Comparison of ENCODE assay signal across 8 cellular contexts in genomic region chr9:36008774-36009300, GRCh38. TPM values are rescaled to one million over a fixed set of nuclear protein-coding genes. Genes with fewer than 3 reads are reported as not detected.
A peak's percentile ranks its signal among the peaks of the same experiment; 100 is the strongest.
DNase-seq lines count a peak whose midpoint lies in the region; ATAC-seq, FAIRE-seq and TF ChIP-seq lines count a peak whose summit lies in the region.

No MANE protein-coding gene starts in this region.

- peaks cover 13% of the 10 kb centered on the region for H3K27me3 Mint-ChIP-seq in Caco-2 (ENCODE audit: insufficient read depth, unreplicated experiment)
- peaks cover 19% of the 10 kb centered on the region for H3K27me3 Mint-ChIP-seq in activated B cell treated with CpG ODN at 0.5 μM for 24 hours

- H3K27me3 ChIP-seq in Caco-2 (replicated peaks; ENCODE audit: control insufficient read depth, insufficient read depth, low read length) (no peaks in the 10 kb centered on the region), bronchial epithelial cell (ENCODE audit: control insufficient read depth, insufficient read depth, low read length) (peaks cover 4% of the 10 kb centered on the region)

- DNase-seq in Caco-2 (peak; percentile 70 to 73), HCEC 1CT (peak; percentile 59), NCI-H2171 (lab: John Stamatoyannopoulos, UW) (peak; percentile 60), activated B cell treated with CpG ODN at 0.5 μM for 24 hours (peak; percentile 20), bronchial epithelial cell (ENCODE audit: low read depth) (peak; percentile 54), kidney glomerular epithelial cell (lab: John Stamatoyannopoulos, UW) (peak; percentile 53)
- DNase-seq in stimulated activated CD4-positive, alpha-beta T cell treated with anti-CD3 and anti-CD28 coated beads, Interleukin-4, amount 100 ng/mL, for 48 hours (ENCODE audit: low read depth in 2 of 2), result peak; percentile 43 to 56

- no TSS peak for BruUV-seq in Caco-2 (replicated peaks; lab: Mats Ljungman, UMichigan)

- FAIRE-seq in bronchial epithelial cell (lab: Jason Lieb, UNC), result no peak

- H3K4me3 Mint-ChIP-seq in Caco-2 (ENCODE audit: unreplicated experiment), result no peak overlapping the region
- H3K4me3 Mint-ChIP-seq in activated B cell treated with CpG ODN at 0.5 μM for 24 hours, result no peak overlapping the region

- H3K36me3 Mint-ChIP-seq in Caco-2 (ENCODE audit: insufficient read depth, unreplicated experiment) (no peaks in the 10 kb centered on the region), activated B cell treated with CpG ODN at 0.5 μM for 24 hours (ENCODE audit: low read depth) (no peaks in the 10 kb centered on the region)

- H3K4me1 Mint-ChIP-seq in Caco-2 (ENCODE audit: low read depth, unreplicated experiment) (peaks cover 18% of the 10 kb centered on the region), activated B cell treated with CpG ODN at 0.5 μM for 24 hours (peaks cover 32% of the 10 kb centered on the region)

- peaks cover 21% of the 10 kb centered on the region for H3K4me1 ChIP-seq in Caco-2

- ATAC-seq in activated B cell treated with CpG ODN at 0.5 μM for 24 hours (ENCODE audit: low read depth) (peak; percentile 92), HG02852 (IDR thresholded peaks at IDR 0.05; ENCODE audit: unreplicated experiment) (no peak)

- H3K4me3 ChIP-seq in Caco-2 (ENCODE audit: low read depth, low read length) (no peak overlapping the region), bronchial epithelial cell (ENCODE audit: low read depth, low read length) (no peak overlapping the region)

- no peaks in the 10 kb centered on the region for H3K9me3 ChIP-seq in Caco-2

- intact Hi-C loops in Caco-2 (cut with micrococcal nuclease; ENCODE audit: unreplicated experiment), result loop anchor here (1.0 to 10.0 kb wide), 6 partner anchors 14 to 158 kb away; partner anchors contain the start of gene OR2S2
- intact Hi-C loops in activated B cell treated with CpG ODN at 0.5 μM for 24 hours (cut with micrococcal nuclease), result loop anchor here (1.0 to 5.0 kb wide), 3 partner anchors 14 to 157 kb away; no protein-coding TSS in a partner anchor

- TF ChIP-seq CTCF in Caco-2 (IDR thresholded peaks at IDR 0.05; ENCODE audit: insufficient read depth in 1 of 2, low read depth in 1 of 2, low read length in 1 of 2, severe bottlenecking in 1 of 2, unreplicated experiment in 1 of 2), result peak; percentile 96 to 98
- TF ChIP-seq CTCF in activated B cell treated with CpG ODN at 0.5 μM for 24 hours (IDR thresholded peaks at IDR 0.05), result peak; percentile 54
- TF ChIP-seq CTCF in bronchial epithelial cell (IDR thresholded peaks at IDR 0.05; ENCODE audit: insufficient read depth, low read length, severe bottlenecking), result peak; percentile 99

- H3K36me3 ChIP-seq in Caco-2 (ENCODE audit: control insufficient read depth, insufficient read depth, low read length), result no peaks in the 10 kb centered on the region
- no peaks in the 10 kb centered on the region for H3K36me3 ChIP-seq in bronchial epithelial cell (ENCODE audit: control insufficient read depth, insufficient read depth, low read length)

- H3K9me3 Mint-ChIP-seq in Caco-2 (ENCODE audit: unreplicated experiment) (no peaks in the 10 kb centered on the region), activated B cell treated with CpG ODN at 0.5 μM for 24 hours (peaks cover 7% of the 10 kb centered on the region)

- POLR2A ChIA-PET in Caco-2 (lab: Charles Lee), result no interaction called here
- POLR2A ChIA-PET in activated B cell treated with CpG ODN at 0.5 μM for 24 hours (lab: Charles Lee), result interaction anchor here (1.3 kb wide), 1 partner anchor 14 kb away, joined by 7 read pairs; no protein-coding TSS in a partner anchor

- H3K27ac Mint-ChIP-seq in Caco-2 (ENCODE audit: unreplicated experiment) (no peak overlapping the region), activated B cell treated with CpG ODN at 0.5 μM for 24 hours (no peak overlapping the region)

- CTCF ChIA-PET in Caco-2 (lab: Charles Lee), result interaction anchor here (0.6 to 2.7 kb wide), 5 partner anchors 15 to 1495 kb away, joined by 3 to 15 read pairs (median 5); no protein-coding TSS in a partner anchor
- CTCF ChIA-PET in activated B cell treated with CpG ODN at 0.5 μM for 24 hours (lab: Charles Lee), result interaction anchor here (1.1 to 3.6 kb wide), 8 partner anchors 9 to 106 kb away, joined by 3 to 22 read pairs (median 4); no protein-coding TSS in a partner anchor

RNA-seq across cellular contexts. Expression of gene RECK, which starts 27.9 kb away (rescaled TPM):
- total RNA-seq in Caco-2 (2022), result 1.1 and 1.8 TPM in 2 replicates
- total RNA-seq in activated B cell treated with CpG ODN at 0.5 μM for 24 hours, result 4.2 and 5.0 TPM in 2 replicates
- 1.3 and 1.4 TPM in 2 replicates for total RNA-seq in bronchial epithelial cell

RNA-seq across cellular contexts. Expression of gene OR2S2, which starts 50.9 kb away (rescaled TPM):
- total RNA-seq in Caco-2 (2022) (not detected in 2 replicates), activated B cell treated with CpG ODN at 0.5 μM for 24 hours (not detected in 2 replicates), bronchial epithelial cell (not detected in 2 replicates)

Comparison
In these comparisons a context has a peak if more than half of its experiments do, and no peak if none do; other contexts are left out.
1. DNase-seq: peak in every context shown above with its lines; median percentile 72 in Caco-2; 60 in NCI-H2171; 59 in HCEC 1CT; 54 in bronchial epithelial cell; 53 in kidney glomerular epithelial cell; 50 in stimulated activated CD4-positive, alpha-beta T cell treated with anti-CD3 and anti-CD28 coated beads, Interleukin-4, amount 100 ng/mL, for 48 hours; 20 in activated B cell treated with CpG ODN at 0.5 μM for 24 hours.